ENCODE assay signal across 26 cellular contexts in the genomic region with DNA sequence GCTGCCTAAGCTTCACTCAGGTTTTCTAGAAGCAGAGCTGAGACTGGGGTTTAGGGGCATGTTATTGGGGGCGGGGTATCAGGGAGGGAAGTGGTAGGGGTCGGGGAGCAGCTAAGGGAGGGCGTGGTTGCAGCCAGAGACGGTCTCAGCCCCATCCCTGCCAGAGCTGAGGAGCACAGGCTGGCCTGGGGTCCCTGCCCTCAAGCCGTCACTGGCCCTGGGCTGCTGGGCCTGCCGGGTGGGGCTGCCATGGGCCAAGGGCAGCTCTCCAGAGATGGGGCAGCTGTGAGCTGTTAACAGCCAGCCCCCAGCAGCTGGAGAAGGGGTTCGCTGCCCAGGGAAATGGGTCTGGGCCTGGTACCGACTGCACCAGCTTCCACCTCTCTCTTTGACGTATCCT.
"Had no signal": no experiment of that assay in that cellular context is flagged by ENCODE, and none has a peak within 500 bp of the region (broad histone marks: within the 10 kb centered on the region; RNA-seq: fewer than 3 reads in every experiment).

No MANE protein-coding gene starts in this region.

- H3K4me3 ChIP-seq: cardiac muscle cell, SK-N-MC had no signal

- H3K27me3 Mint-ChIP-seq: activated B cell treated with CpG ODN at 0.5 μM for 24 hours; activated CD4-positive, alpha-beta T cell treated with anti-CD3 and anti-CD28 coated beads, Interleukin-2, amount 10 ng/mL, durations not matched to agents 7 days and 5 days; activated naive CD8-positive, alpha-beta T cell; activated T-helper 17 cell treated with anti-CD3 and anti-CD28 coated beads, Interleukin-2, amount 50 U/mL, for 72 hours; T-cell had no signal

- H3K27ac ChIP-seq: brain microvascular endothelial cell, cardiac muscle cell, SK-N-MC had no signal

- H3K4me3 Mint-ChIP-seq: activated B cell treated with CpG ODN at 0.5 μM for 24 hours; activated CD4-positive, alpha-beta memory T cell treated with anti-CD3 and anti-CD28 coated beads for 36 hours; activated CD4-positive, alpha-beta T cell treated with anti-CD3 and anti-CD28 coated beads, Interleukin-2, amount 10 ng/mL, durations not matched to agents 7 days and 5 days; activated naive CD4-positive, alpha-beta T cell treated with anti-CD3 and anti-CD28 coated beads for 36 hours; activated naive CD8-positive, alpha-beta T cell; activated T-cell treated with anti-CD3 and anti-CD28 coated beads, Interleukin-2, amount 50 U/mL, for 4 hours; activated T-helper 17 cell treated with anti-CD3 and anti-CD28 coated beads, Interleukin-2, amount 50 U/mL, for 72 hours; T-cell had no signal

- H3K4me1 Mint-ChIP-seq: activated B cell treated with CpG ODN at 0.5 μM for 24 hours; activated CD4-positive, alpha-beta T cell treated with anti-CD3 and anti-CD28 coated beads, Interleukin-2, amount 10 ng/mL, durations not matched to agents 7 days and 5 days; activated T-helper 17 cell treated with anti-CD3 and anti-CD28 coated beads, Interleukin-2, amount 50 U/mL, for 72 hours; T-cell had no signal

- H3K36me3 ChIP-seq: brain microvascular endothelial cell, cardiac muscle cell had no signal

- FAIRE-seq: RCC 7860, TTC549 had no signal

- H3K27ac Mint-ChIP-seq: activated B cell treated with CpG ODN at 0.5 μM for 24 hours; activated CD4-positive, alpha-beta memory T cell treated with anti-CD3 and anti-CD28 coated beads for 36 hours; activated CD4-positive, alpha-beta T cell treated with anti-CD3 and anti-CD28 coated beads, Interleukin-2, amount 10 ng/mL, durations not matched to agents 7 days and 5 days; activated naive CD4-positive, alpha-beta T cell treated with anti-CD3 and anti-CD28 coated beads for 36 hours; activated naive CD8-positive, alpha-beta T cell; activated T-helper 17 cell treated with anti-CD3 and anti-CD28 coated beads, Interleukin-2, amount 50 U/mL, for 72 hours; T-cell had no signal

- H3K27me3 ChIP-seq: brain microvascular endothelial cell, cardiac muscle cell had no signal

- ATAC-seq: activated T-cell treated with anti-CD3 and anti-CD28 coated beads, Interleukin-2, amount 50 U/mL, for 4 hours; activated T-helper 17 cell treated with anti-CD3 and anti-CD28 coated beads, Interleukin-2, amount 50 U/mL, for 72 hours; T-cell had no signal

- H3K9me3 Mint-ChIP-seq: activated B cell treated with CpG ODN at 0.5 μM for 24 hours; activated CD4-positive, alpha-beta memory T cell treated with anti-CD3 and anti-CD28 coated beads for 36 hours; activated CD4-positive, alpha-beta T cell treated with anti-CD3 and anti-CD28 coated beads, Interleukin-2, amount 10 ng/mL, durations not matched to agents 7 days and 5 days; activated naive CD4-positive, alpha-beta T cell treated with anti-CD3 and anti-CD28 coated beads for 36 hours; activated T-cell treated with anti-CD3 and anti-CD28 coated beads, Interleukin-2, amount 50 U/mL, for 4 hours; activated T-helper 17 cell treated with anti-CD3 and anti-CD28 coated beads, Interleukin-2, amount 50 U/mL, for 72 hours; T-cell had no signal

- H3K36me3 Mint-ChIP-seq: activated CD4-positive, alpha-beta memory T cell treated with anti-CD3 and anti-CD28 coated beads for 36 hours; activated naive CD8-positive, alpha-beta T cell; T-cell had no signal

- DNase-seq: activated B cell treated with CpG ODN at 0.5 μM for 24 hours; activated CD4-positive, alpha-beta memory T cell treated with anti-CD3 and anti-CD28 coated beads for 36 hours; activated CD4-positive, alpha-beta T cell treated with anti-CD3 and anti-CD28 coated beads for 1 hour; activated CD4-positive, alpha-beta T cell treated with anti-CD3 and anti-CD28 coated beads, Interleukin-2, amount 10 ng/mL, durations not matched to agents 7 days and 5 days; activated CD8-positive, alpha-beta memory T cell treated with anti-CD3 and anti-CD28 coated beads for 24 hours; activated gamma-delta T cell; activated naive CD4-positive, alpha-beta T cell treated with anti-CD3 and anti-CD28 coated beads for 36 hours; activated T-cell treated with anti-CD3 and anti-CD28 coated beads, Interleukin-2, amount 50 U/mL, for 4 hours; amygdala; brain microvascular endothelial cell; cerebellar nuclear complex; KG1; NCI-H1092; NCI-H1417; NCI-H1930; NCI-H446; NCI-H524; T-cell; T-helper 2 cell; T1000 had no signal
